In the genomic region with DNA sequence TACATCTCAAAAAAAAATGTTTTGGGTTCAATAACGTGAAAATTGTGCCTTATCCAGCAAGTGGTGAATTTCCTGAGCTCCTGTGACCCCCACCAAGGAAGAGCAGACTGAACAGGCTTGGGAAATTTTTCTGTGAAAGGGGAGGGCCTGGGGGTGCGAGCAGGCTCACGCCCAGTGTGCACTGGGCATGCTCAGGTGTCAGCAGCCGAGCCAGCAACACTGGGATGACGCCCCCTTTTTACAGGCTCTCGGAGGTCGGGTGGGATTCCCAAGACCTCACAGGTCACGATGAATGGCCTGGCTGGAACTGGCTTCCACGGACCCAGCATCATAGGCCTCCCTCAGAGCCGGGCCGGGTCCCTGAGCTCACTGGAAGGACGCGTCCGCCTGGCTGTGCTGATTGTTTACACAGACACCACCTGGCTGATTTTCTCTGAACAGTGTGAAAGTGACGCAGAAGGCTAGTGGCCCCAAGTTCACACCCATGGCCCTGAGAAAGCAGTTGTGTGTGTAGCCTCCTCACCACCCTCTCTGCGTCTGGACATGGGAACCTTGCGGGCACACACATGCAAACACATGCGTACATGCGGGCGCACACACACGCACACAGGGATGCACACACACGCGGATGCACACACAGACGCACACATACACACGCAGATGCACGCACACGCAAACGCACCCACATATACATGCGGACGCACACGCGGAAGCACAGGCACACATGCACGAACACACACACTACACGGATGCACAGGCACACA, we compare ENCODE assay signal across 18 cellular contexts. TPM values are rescaled to one million over a fixed set of nuclear protein-coding genes. Genes with fewer than 3 reads are reported as not detected.
A peak's percentile ranks its signal among the peaks of the same experiment; 100 is the strongest.
DNase-seq lines count a peak whose midpoint lies in the region; ATAC-seq, FAIRE-seq and TF ChIP-seq lines count a peak whose summit lies in the region.
"Had no signal": no experiment of that assay in that cellular context is flagged by ENCODE, and none has a peak within 500 bp of the region (broad histone marks: within the 10 kb centered on the region; RNA-seq: fewer than 3 reads in every experiment).

No MANE protein-coding gene starts in this region.

- TF ChIP-seq CTCF in brain (conservative IDR thresholded peaks at IDR 0.05) (no peak), neural crest cell (conservative IDR thresholded peaks at IDR 0.05) (no peak), omental fat pad (IDR thresholded peaks at IDR 0.05) (no peak)

- H3K4me3 Mint-ChIP-seq in brain (no peak overlapping the region), neural crest cell (no peak overlapping the region)
- H3K4me3 Mint-ChIP-seq: activated T-cell treated with anti-CD3 and anti-CD28 coated beads, Interleukin-2, amount 50 U/mL, for 4 hours had no signal

- peak; percentile 28 for FAIRE-seq in HTR-8/SVneo (lab: Jason Lieb, UNC)

- H3K27me3 Mint-ChIP-seq in brain (no peaks in the 10 kb centered on the region), neural crest cell (ENCODE audit: low read depth) (no peaks in the 10 kb centered on the region)

- peak overlapping the region in 4 of 5 experiments; percentile 24 to 96 (median 92) for H3K27ac Mint-ChIP-seq in brain
- H3K27ac Mint-ChIP-seq in neural crest cell (ENCODE audit: unreplicated experiment), result peak overlapping the region; percentile 92

- peaks cover 24% of the 10 kb centered on the region for H3K36me3 Mint-ChIP-seq in brain
- no peaks in the 10 kb centered on the region for H3K36me3 Mint-ChIP-seq in neural crest cell (ENCODE audit: low read depth)

- ATAC-seq in omental fat pad (ENCODE audit: low FRiP score) (no peak), GM21529 (IDR thresholded peaks at IDR 0.05; ENCODE audit: unreplicated experiment) (no peak)
- ATAC-seq: activated CD4-positive, CD25-positive, alpha-beta regulatory T cell treated with anti-CD3 and anti-CD28 coated beads, Interleukin-2, amount 50 U/mL, for 24 hours had no signal

- peaks cover 36% of the 10 kb centered on the region for H3K4me1 Mint-ChIP-seq in brain
- peaks cover 28% of the 10 kb centered on the region for H3K4me1 Mint-ChIP-seq in neural crest cell

- peaks cover 0 to 4% (median 0%) of the 10 kb centered on the region in 5 experiments for H3K9me3 Mint-ChIP-seq in brain
- no peaks in the 10 kb centered on the region for H3K9me3 Mint-ChIP-seq in neural crest cell
- H3K9me3 Mint-ChIP-seq: activated T-cell treated with anti-CD3 and anti-CD28 coated beads, Interleukin-2, amount 50 U/mL, for 4 hours had no signal

- DNase-seq in Caki2 (ENCODE audit: low read depth) (peak; percentile 79), HTR-8/SVneo (ENCODE audit: insufficient read length, low spot score) (no peak), neural crest cell (ENCODE audit: low read depth, low spot score) (no peak), omental fat pad (ENCODE audit: low spot score) (no peak), ACHN (no peak)
- DNase-seq in effector CD4-positive, alpha-beta T cell, result no peak
- DNase-seq: activated T-cell treated with anti-CD3 and anti-CD28 coated beads, Interleukin-2, amount 50 U/mL, for 4 hours; AML-193; amygdala; DND-41; dorsolateral prefrontal cortex; Karpas-422; NCI-H187 treated with DMSO at 0.1 percent for 48 hours; SW 1271; uterus had no signal

- in situ Hi-C loops in Caki2 (cut with HindIII; ENCODE audit: low pct_unique_long_range_greater_than_20kb, low sequenced_read_pairs) (no loop called here), ACHN (cut with HindIII; ENCODE audit: low pct_ligation_motif_present, low pct_unique_long_range_greater_than_20kb, low sequenced_read_pairs) (no loop called here)

RNA-seq across cellular contexts. Expression of a gene that starts 9.2 kb away (rescaled TPM):
- total RNA-seq in Caki2 (2014; rRNA removed; shearing (Covaris generic); ENCODE audit: low replicate concordance), result 20.5 and 23.1 TPM in 2 replicates
- polyA plus RNA-seq in brain (ENCODE audit: insufficient read depth, low read depth, low replicate concordance), result 63.4 TPM
- total RNA-seq in neural crest cell (37.1 and 40.9 TPM in 2 replicates), omental fat pad (10 to 100 TPM in 3 of 4 donors, 1 to 10 TPM in 1; 8.0 to 27.9 (median 17.7) TPM)

RNA-seq across cellular contexts. Expression of a gene that starts 22.5 kb away (rescaled TPM):
- total RNA-seq in Caki2 (2014; rRNA removed; shearing (Covaris generic); ENCODE audit: low replicate concordance), result 39.1 and 47.8 TPM in 2 replicates
- polyA plus RNA-seq in brain (ENCODE audit: insufficient read depth, low read depth, low replicate concordance), result 27.4 TPM
- 49.0 and 49.4 TPM in 2 replicates for total RNA-seq in neural crest cell
- total RNA-seq in omental fat pad, result 10 to 100 TPM; 22.0 to 66.8 (median 25.4) TPM

RNA-seq across cellular contexts. Expression of a gene that starts 48.0 kb away (rescaled TPM):
- total RNA-seq in Caki2 (2014; rRNA removed; shearing (Covaris generic); ENCODE audit: low replicate concordance), result 736 and 833 TPM in 2 replicates
- polyA plus RNA-seq in brain (ENCODE audit: insufficient read depth, low read depth, low replicate concordance), result 83.2 TPM
- total RNA-seq in neural crest cell (59.3 and 67.3 TPM in 2 replicates), omental fat pad (100 to 1,000 TPM in 2 of 4 donors, 10 to 100 TPM in 2; 58.8 to 111 (median 93.5) TPM)
